ENCODE assay signal across 8 cellular contexts in genomic region chr12:6376079-6376941, GRCh38. TPM values are rescaled to one million over a fixed set of nuclear protein-coding genes. Genes with fewer than 3 reads are reported as not detected.
A peak's percentile ranks its signal among the peaks of the same experiment; 100 is the strongest.
DNase-seq lines count a peak whose midpoint lies in the region; ATAC-seq and TF ChIP-seq lines count a peak whose summit lies in the region.

No MANE protein-coding gene starts in this region.

- H2AFZ ChIP-seq in GM23248: peak overlapping the region; percentile 80

- H3K4me3 ChIP-seq in GM23248 (no peak overlapping the region), WERI-Rb-1 (ENCODE audit: low read depth, low read length) (no peak overlapping the region), rectal smooth muscle tissue (ENCODE audit: low read length) (no peak overlapping the region)

- peaks cover 22% of the 10 kb centered on the region for H3F3A ChIP-seq in GM23248 (ENCODE audit: insufficient read depth)

- H3K27ac ChIP-seq in GM23248 (peak overlapping the region; percentile 47), WERI-Rb-1 (no peak overlapping the region), rectal smooth muscle tissue (ENCODE audit: low read depth, low read length) (peak overlapping the region; percentile 67)

- no peaks in the 10 kb centered on the region for H4K20me1 ChIP-seq in GM23248 (ENCODE audit: insufficient read depth)

- H3K36me3 ChIP-seq in GM23248 (ENCODE audit: low read depth) (no peaks in the 10 kb centered on the region), WERI-Rb-1 (no peaks in the 10 kb centered on the region), rectal smooth muscle tissue (ENCODE audit: control insufficient read depth, insufficient read depth, low read length) (no peaks in the 10 kb centered on the region)

- H3K9ac ChIP-seq in GM23248 (peak overlapping the region; percentile 52; the same call in 1 of the 2 replicates), rectal smooth muscle tissue (ENCODE audit: low read length) (no peak overlapping the region)

- peaks cover 38% of the 10 kb centered on the region for H3K4me1 ChIP-seq in GM23248 (ENCODE audit: insufficient read depth)
- peaks cover 29% of the 10 kb centered on the region for H3K4me1 ChIP-seq in rectal smooth muscle tissue (ENCODE audit: control insufficient read depth, insufficient read depth, low read length)

- intact Hi-C loops in cardiac septum (cut with DNase I): no loop called here

- in situ Hi-C loops in GM23248 (cut with MboI): no loop called here

- no peak for ATAC-seq in GM21786 (IDR thresholded peaks at IDR 0.05; ENCODE audit: unreplicated experiment)

- no peaks in the 10 kb centered on the region for H3K27me3 ChIP-seq in GM23248 (replicated peaks; ENCODE audit: insufficient read depth)
- H3K27me3 ChIP-seq in WERI-Rb-1 (ENCODE audit: insufficient read depth, low read depth, severe bottlenecking): no peaks in the 10 kb centered on the region
- H3K27me3 ChIP-seq in rectal smooth muscle tissue (ENCODE audit: control insufficient read depth, insufficient read depth, low read length): no peaks in the 10 kb centered on the region

- peak overlapping the region; percentile 65 for H3K4me2 ChIP-seq in GM23248 (ENCODE audit: unreplicated experiment)

- TF ChIP-seq CTCF in WERI-Rb-1 (IDR thresholded peaks at IDR 0.05; ENCODE audit: low read depth, low read length): peak; percentile 52

- no peaks in the 10 kb centered on the region for H3K9me3 ChIP-seq in GM23248 (ENCODE audit: low read depth)
- no peaks in the 10 kb centered on the region for H3K9me3 ChIP-seq in WERI-Rb-1 (ENCODE audit: severe bottlenecking)

- H3K9me2 ChIP-seq in GM23248 (ENCODE audit: insufficient read depth): no peaks in the 10 kb centered on the region

- no peaks in the 10 kb centered on the region for H3K79me2 ChIP-seq in GM23248 (ENCODE audit: insufficient read depth)

- DNase-seq in A172 (ENCODE audit: low spot score) (peak; percentile 42), GM23248 (peak; percentile 85), WERI-Rb-1 (no peak), cardiac septum (ENCODE audit: low spot score) (peak; percentile 82), NCI-H1694 treated with DMSO at 0.1 percent for 48 hours (lab: John Stamatoyannopoulos, UW) (no peak)
- no peak for DNase-seq in stimulated activated naive CD4-positive, alpha-beta T cell treated with Interleukin-2 at 50 U/mL for 16 hours (lab: John Stamatoyannopoulos, UW)

- 43 to 45% methylated on average over 20 of the region's 20 CpGs for WGBS in GM23248 (ENCODE audit: low coverage in 1 of 2, low lambda C conversion rate in 2 of 2, missing lambda C conversion rate in 2 of 2), 2 experiments

RNA-seq across cellular contexts. Expression of gene SCNN1A, which starts 0.9 kb away (rescaled TPM):
- total RNA-seq in A172 (2014; rRNA removed; shearing (Covaris generic)): 0.07 and 2.9 TPM in 2 replicates
- 0.76 TPM in 1 of 2 replicates, not detected in the other for total RNA-seq in GM23248 (2014; rRNA removed; shearing (Covaris generic))
- 0.25 and 0.59 TPM in 2 replicates for polyA plus RNA-seq in GM23248 (2016; fragmentation: Nextera tagmentation; extraction: Ambion mirVana)
- total RNA-seq in cardiac septum: 0.46 TPM

RNA-seq across cellular contexts. Expression of gene LTBR, which starts 7.7 kb away (rescaled TPM):
- not detected in 2 replicates for total RNA-seq in A172 (2014; rRNA removed; shearing (Covaris generic))
- 147 TPM in 2 replicates for total RNA-seq in GM23248 (2014; rRNA removed; shearing (Covaris generic))
- 113 and 117 TPM in 2 replicates for polyA plus RNA-seq in GM23248 (2016; fragmentation: Nextera tagmentation; extraction: Ambion mirVana)
- 29.4 TPM for total RNA-seq in cardiac septum

RNA-seq across cellular contexts. Expression of gene TNFRSF1A, which starts 34.4 kb away (rescaled TPM):
- 121 and 172 TPM in 2 replicates for total RNA-seq in A172 (2014; rRNA removed; shearing (Covaris generic))
- 247 and 343 TPM in 2 replicates for total RNA-seq in GM23248 (2014; rRNA removed; shearing (Covaris generic))
- 183 and 197 TPM in 2 replicates for polyA plus RNA-seq in GM23248 (2016; fragmentation: Nextera tagmentation; extraction: Ambion mirVana)
- total RNA-seq in cardiac septum: 60.0 TPM

Comparison
In these comparisons a context has a peak if more than half of its experiments do, and no peak if none do; other contexts are left out.
1. DNase-seq: peak in A172 (single experiment), GM23248 (single experiment) and cardiac septum (single experiment); none in WERI-Rb-1 (single experiment), stimulated activated naive CD4-positive, alpha-beta T cell treated with Interleukin-2 at 50 U/mL for 16 hours (single experiment) and NCI-H1694 treated with DMSO at 0.1 percent for 48 hours (single experiment).
2. RNA of gene LTBR, which starts 7.7 kb away (total RNA-seq): 147 TPM in GM23248 and 29.4 TPM in cardiac septum (single experiment); not detected in A172; every median in the first group is over 10 times any median in the second.